In the genomic region with DNA sequence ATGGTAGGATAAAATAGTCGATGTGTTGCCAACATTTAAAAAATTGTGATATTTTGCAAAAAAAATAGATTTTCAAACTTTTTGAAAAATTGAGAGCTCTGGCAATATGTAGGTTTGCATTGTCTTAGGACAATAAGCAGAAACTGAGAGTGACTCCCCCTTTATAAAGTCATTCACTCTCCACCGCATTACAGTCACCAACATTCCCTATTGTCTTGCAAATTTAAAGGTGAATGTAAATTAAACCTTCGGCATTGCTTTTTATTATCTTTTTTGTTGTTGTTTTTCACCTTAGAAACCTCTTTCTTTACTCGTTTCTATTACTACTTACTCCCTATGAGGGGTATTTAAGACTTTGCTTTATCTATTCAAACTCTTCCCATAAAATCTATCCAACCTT, we compare ENCODE assay signal across 24 cellular contexts.
A peak's percentile ranks its signal among the peaks of the same experiment; 100 is the strongest.
DNase-seq lines count a peak whose midpoint lies in the region; ATAC-seq and TF ChIP-seq lines count a peak whose summit lies in the region.
"Had no signal": no experiment of that assay in that cellular context is flagged by ENCODE, and none has a peak within 500 bp of the region (broad histone marks: within the 10 kb centered on the region; RNA-seq: fewer than 3 reads in every experiment).

No MANE protein-coding gene starts in this region.

- H3K36me3 Mint-ChIP-seq in WTC11 (no peaks in the 10 kb centered on the region), nephron progenitor cell (ENCODE audit: low read depth) (no peaks in the 10 kb centered on the region)
- H3K36me3 Mint-ChIP-seq: CD14-positive monocyte; CD4-positive, alpha-beta memory T cell; CD4-positive, CD25-positive, alpha-beta regulatory T cell; CD8-positive, alpha-beta memory T cell had no signal

- H3K27me3 ChIP-seq in H7 (ENCODE audit: control insufficient read depth, insufficient read depth, low read length) (no peaks in the 10 kb centered on the region), iPS-20b (ENCODE audit: insufficient read depth, low read length) (no peaks in the 10 kb centered on the region)
- H3K27me3 ChIP-seq: BE2C, BLaER1 had no signal

- no peak overlapping the region for H3K27ac Mint-ChIP-seq in WTC11
- H3K27ac Mint-ChIP-seq in nephron progenitor cell: no peak overlapping the region
- H3K27ac Mint-ChIP-seq: CD14-positive monocyte; CD4-positive, alpha-beta memory T cell; CD4-positive, CD25-positive, alpha-beta regulatory T cell; CD8-positive, alpha-beta memory T cell had no signal

- H3K4me3 ChIP-seq in H7 (ENCODE audit: insufficient read depth, low read depth, low read length) (no peak overlapping the region), iPS-20b (ENCODE audit: low read length) (0 out of 2 replicates have a peak overlapping the region, but pooled peaks have one; percentile 17)
- H3K4me3 ChIP-seq: BLaER1, GM12878 had no signal

- POLR2A ChIA-PET in WTC11 (lab: Charles Lee): no interaction called here

- H3K4me3 Mint-ChIP-seq in WTC11 (no peak overlapping the region), nephron progenitor cell (no peak overlapping the region)
- H3K4me3 Mint-ChIP-seq: CD14-positive monocyte; CD4-positive, alpha-beta memory T cell; CD4-positive, CD25-positive, alpha-beta regulatory T cell; CD8-positive, alpha-beta memory T cell had no signal

- H3K27me3 Mint-ChIP-seq in WTC11 (ENCODE audit: low read depth): no peaks in the 10 kb centered on the region
- no peaks in the 10 kb centered on the region for H3K27me3 Mint-ChIP-seq in nephron progenitor cell (ENCODE audit: low read depth, poor library complexity)
- H3K27me3 Mint-ChIP-seq: CD4-positive, alpha-beta memory T cell; CD4-positive, CD25-positive, alpha-beta regulatory T cell; CD8-positive, alpha-beta memory T cell had no signal

- H3K36me3 ChIP-seq in H7 (replicated peaks; ENCODE audit: control insufficient read depth, insufficient read depth, low read length) (no peaks in the 10 kb centered on the region), iPS-20b (ENCODE audit: insufficient read depth, low read depth, low read length) (no peaks in the 10 kb centered on the region)
- H3K36me3 ChIP-seq: BE2C, BLaER1 had no signal

- no peaks in the 10 kb centered on the region for H3K9me3 ChIP-seq in iPS-20b (ENCODE audit: insufficient read depth, low read depth, low read length)
- H3K9me3 ChIP-seq: BE2C, BLaER1 had no signal

- no peak overlapping the region for H3K27ac ChIP-seq in iPS-20b (ENCODE audit: low read length)
- H3K27ac ChIP-seq: BLaER1 had no signal

- CTCF ChIA-PET in WTC11 (lab: Charles Lee): no interaction called here

- TF ChIP-seq CTCF in WTC11 (IDR thresholded peaks at IDR 0.05) (no peak), nephron progenitor cell (IDR thresholded peaks at IDR 0.05) (no peak)

- H3K9ac ChIP-seq in iPS-20b (ENCODE audit: low read depth, low read length): no peak overlapping the region
- H3K9ac ChIP-seq: BLaER1 had no signal

- H3K4me1 ChIP-seq in iPS-20b (ENCODE audit: insufficient read depth, low read length): peaks cover 10% of the 10 kb centered on the region; the same call in 1 of the 2 replicates
- H3K4me1 ChIP-seq: BE2C, BLaER1 had no signal

- ATAC-seq in WTC11 (peak; percentile 43; the same call in 1 of the 2 replicates), HG03520 (IDR thresholded peaks at IDR 0.05; ENCODE audit: unreplicated experiment) (no peak)
- ATAC-seq: GM12878 had no signal

- H3K9me3 Mint-ChIP-seq in WTC11 (no peaks in the 10 kb centered on the region), nephron progenitor cell (peaks cover 4% of the 10 kb centered on the region)

- peak; percentile 19 for DNase-seq in H7
- DNase-seq in WTC11 (ENCODE audit: low spot score): no peak
- no peak for DNase-seq in nephron progenitor cell
- no peak for DNase-seq in HPDE6-E6E7 (ENCODE audit: extremely low spot score)
- DNase-seq: 8988T; ACHN; BE2C; C1 segment of cervical spinal cord; CD4-positive, alpha-beta memory T cell; CD4-positive, CD25-positive, alpha-beta regulatory T cell; CD8-positive, alpha-beta memory T cell; COR-L47; DMS 273 treated with DMSO at 0.1 percent for 48 hours; DMS153; DMS53; DMS79; DND-41; EL; GDM1 had no signal

- H3K4me1 Mint-ChIP-seq in WTC11 (peaks cover 18% of the 10 kb centered on the region), nephron progenitor cell (no peaks in the 10 kb centered on the region)
- H3K4me1 Mint-ChIP-seq: CD14-positive monocyte; CD4-positive, alpha-beta memory T cell; CD4-positive, CD25-positive, alpha-beta regulatory T cell; CD8-positive, alpha-beta memory T cell had no signal

TF ChIP-seq in WTC11, 78 proteins besides CTCF, POLR2A, EP300 and RAD21 (continues in another document):
- TF ChIP-seq, protein P1, sequence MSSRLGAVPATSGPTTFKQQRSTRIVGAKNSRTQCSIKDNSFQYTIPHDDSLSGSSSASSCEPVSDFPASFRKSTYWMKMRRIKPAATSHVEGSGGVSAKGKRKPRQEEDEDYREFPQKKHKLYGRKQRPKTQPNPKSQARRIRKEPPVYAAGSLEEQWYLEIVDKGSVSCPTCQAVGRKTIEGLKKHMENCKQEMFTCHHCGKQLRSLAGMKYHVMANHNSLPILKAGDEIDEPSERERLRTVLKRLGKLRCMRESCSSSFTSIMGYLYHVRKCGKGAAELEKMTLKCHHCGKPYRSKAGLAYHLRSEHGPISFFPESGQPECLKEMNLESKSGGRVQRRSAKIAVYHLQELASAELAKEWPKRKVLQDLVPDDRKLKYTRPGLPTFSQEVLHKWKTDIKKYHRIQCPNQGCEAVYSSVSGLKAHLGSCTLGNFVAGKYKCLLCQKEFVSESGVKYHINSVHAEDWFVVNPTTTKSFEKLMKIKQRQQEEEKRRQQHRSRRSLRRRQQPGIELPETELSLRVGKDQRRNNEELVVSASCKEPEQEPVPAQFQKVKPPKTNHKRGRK (CRISPR knock-in tag; IDR thresholded peaks at IDR 0.05; ENCODE audit: borderline replicate concordance): no peak
- TF ChIP-seq ZNF219 (CRISPR knock-in tag; IDR thresholded peaks at IDR 0.05; ENCODE audit: borderline replicate concordance) (no peak), NR2C2 (CRISPR knock-in tag; IDR thresholded peaks at IDR 0.05) (no peak), CREM (CRISPR knock-in tag; IDR thresholded peaks at IDR 0.05) (no peak)
- TF ChIP-seq, protein P2, sequence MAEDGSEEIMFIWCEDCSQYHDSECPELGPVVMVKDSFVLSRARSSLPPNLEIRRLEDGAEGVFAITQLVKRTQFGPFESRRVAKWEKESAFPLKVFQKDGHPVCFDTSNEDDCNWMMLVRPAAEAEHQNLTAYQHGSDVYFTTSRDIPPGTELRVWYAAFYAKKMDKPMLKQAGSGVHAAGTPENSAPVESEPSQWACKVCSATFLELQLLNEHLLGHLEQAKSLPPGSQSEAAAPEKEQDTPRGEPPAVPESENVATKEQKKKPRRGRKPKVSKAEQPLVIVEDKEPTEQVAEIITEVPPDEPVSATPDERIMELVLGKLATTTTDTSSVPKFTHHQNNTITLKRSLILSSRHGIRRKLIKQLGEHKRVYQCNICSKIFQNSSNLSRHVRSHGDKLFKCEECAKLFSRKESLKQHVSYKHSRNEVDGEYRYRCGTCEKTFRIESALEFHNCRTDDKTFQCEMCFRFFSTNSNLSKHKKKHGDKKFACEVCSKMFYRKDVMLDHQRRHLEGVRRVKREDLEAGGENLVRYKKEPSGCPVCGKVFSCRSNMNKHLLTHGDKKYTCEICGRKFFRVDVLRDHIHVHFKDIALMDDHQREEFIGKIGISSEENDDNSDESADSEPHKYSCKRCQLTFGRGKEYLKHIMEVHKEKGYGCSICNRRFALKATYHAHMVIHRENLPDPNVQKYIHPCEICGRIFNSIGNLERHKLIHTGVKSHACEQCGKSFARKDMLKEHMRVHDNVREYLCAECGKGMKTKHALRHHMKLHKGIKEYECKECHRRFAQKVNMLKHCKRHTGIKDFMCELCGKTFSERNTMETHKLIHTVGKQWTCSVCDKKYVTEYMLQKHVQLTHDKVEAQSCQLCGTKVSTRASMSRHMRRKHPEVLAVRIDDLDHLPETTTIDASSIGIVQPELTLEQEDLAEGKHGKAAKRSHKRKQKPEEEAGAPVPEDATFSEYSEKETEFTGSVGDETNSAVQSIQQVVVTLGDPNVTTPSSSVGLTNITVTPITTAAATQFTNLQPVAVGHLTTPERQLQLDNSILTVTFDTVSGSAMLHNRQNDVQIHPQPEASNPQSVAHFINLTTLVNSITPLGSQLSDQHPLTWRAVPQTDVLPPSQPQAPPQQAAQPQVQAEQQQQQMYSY (CRISPR knock-in tag; IDR thresholded peaks at IDR 0.05): no peak
- TF ChIP-seq, protein P3, sequence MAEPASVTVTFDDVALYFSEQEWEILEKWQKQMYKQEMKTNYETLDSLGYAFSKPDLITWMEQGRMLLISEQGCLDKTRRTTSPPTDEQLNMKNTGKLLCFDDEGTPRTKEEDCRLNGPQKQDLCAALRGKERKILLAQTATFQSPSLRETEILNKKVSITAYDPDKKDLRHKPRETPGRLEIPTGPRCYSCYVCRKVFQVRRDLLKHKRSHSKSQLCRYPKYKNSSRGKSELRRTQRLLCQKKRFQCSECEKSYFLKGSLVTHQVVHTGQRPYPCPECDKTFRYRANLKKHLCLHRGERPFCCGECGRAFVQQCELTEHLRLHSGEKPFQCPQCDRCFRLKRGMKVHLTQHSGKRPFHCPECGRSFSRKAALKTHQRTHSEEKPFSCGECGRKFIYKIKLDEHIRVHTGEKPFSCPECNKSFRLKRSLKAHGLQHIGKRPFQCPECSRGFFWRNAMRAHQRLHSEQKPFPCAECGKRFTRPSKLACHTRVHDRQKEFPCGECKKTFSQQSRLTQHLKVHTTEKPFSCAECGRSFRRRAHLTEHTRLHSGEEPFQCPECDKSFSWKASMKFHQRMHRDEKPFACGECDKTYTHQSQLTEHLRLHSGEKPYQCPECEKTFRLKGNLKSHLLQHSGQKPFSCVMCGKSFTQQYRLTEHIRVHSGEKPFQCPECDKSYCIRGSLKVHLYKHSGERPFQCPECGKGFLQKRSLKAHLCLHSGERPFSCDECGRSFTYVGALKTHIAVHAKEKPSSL (CRISPR knock-in tag; conservative IDR thresholded peaks at IDR 0.05): no peak
